ENCODE assay signal across 14 cellular contexts in genomic region chr1:94298861-94299260, GRCh38.
DNase-seq lines count a peak whose midpoint lies in the region; ATAC-seq, FAIRE-seq and TF ChIP-seq lines count a peak whose summit lies in the region.
"Had no signal": no experiment of that assay in that cellular context is flagged by ENCODE, and none has a peak within 500 bp of the region (broad histone marks: within the 10 kb centered on the region; RNA-seq: fewer than 3 reads in every experiment).

No MANE protein-coding gene starts in this region.

- no peak overlapping the region for H3K4me2 ChIP-seq in hepatocyte

- H3K27me3 ChIP-seq in neutrophil, result no peaks in the 10 kb centered on the region
- no peaks in the 10 kb centered on the region for H3K27me3 ChIP-seq in hepatocyte

- no peak overlapping the region for H2AFZ ChIP-seq in hepatocyte

- H3K4me3 ChIP-seq in fibroblast of pulmonary artery (replicated peaks; ENCODE audit: low read depth, low read length), result no peak overlapping the region
- peak overlapping the region; percentile 6 to 10 for H3K4me3 ChIP-seq in neutrophil (ENCODE audit: low read depth in 1 of 2, low read length in 1 of 2)
- no peak overlapping the region for H3K4me3 ChIP-seq in kidney (ENCODE audit: low read length in 2 of 2)
- no peak overlapping the region for H3K4me3 ChIP-seq in hepatocyte
- H3K4me3 ChIP-seq: A549 had no signal

- 30% methylated on average over 2 of the region's 2 CpGs for WGBS in hepatocyte (ENCODE audit: low lambda C conversion rate, missing lambda C conversion rate)

- peaks cover 72% of the 10 kb centered on the region in 2 experiments for H3K4me1 ChIP-seq in neutrophil (ENCODE audit: control insufficient read depth in 1 of 2, insufficient read depth in 1 of 2, low read depth in 1 of 2, low read length in 1 of 2)
- peaks cover 23 to 26% of the 10 kb centered on the region in 2 donors for H3K4me1 ChIP-seq in kidney (ENCODE audit: control insufficient read depth in 1 of 2, insufficient read depth in 1 of 2, low read depth in 1 of 2, low read length in 2 of 2)
- peaks cover 19% of the 10 kb centered on the region for H3K4me1 ChIP-seq in hepatocyte (ENCODE audit: insufficient read depth)

- intact Hi-C loops in Right ventricle myocardium inferior (cut with DNase I) (no loop called here), cardiac septum (cut with DNase I) (loop anchor here (1.0 kb wide), 1 partner anchor 52 kb away; no protein-coding TSS in a partner anchor), kidney (cut with DNase I) (no loop called here)

- H3K9me3 ChIP-seq in neutrophil (no peaks in the 10 kb centered on the region), kidney (ENCODE audit: control insufficient read depth in 1 of 2, low read length in 2 of 2) (no peaks in the 10 kb centered on the region), hepatocyte (ENCODE audit: low read depth) (no peaks in the 10 kb centered on the region)
- H3K9me3 ChIP-seq: A549 had no signal

- no peaks in the 10 kb centered on the region for H4K20me1 ChIP-seq in hepatocyte (ENCODE audit: insufficient read depth, poor library complexity, severe bottlenecking)

- TF ChIP-seq CTCF in fibroblast of pulmonary artery (IDR thresholded peaks at IDR 0.05; ENCODE audit: low read length, missing control alignments), result no peak
- no peak for TF ChIP-seq CTCF in neutrophil (IDR thresholded peaks at IDR 0.05)
- no peak for TF ChIP-seq CTCF in kidney (IDR thresholded peaks at IDR 0.05; ENCODE audit: borderline replicate concordance, extremely low read depth, insufficient read depth)
- no peak for TF ChIP-seq CTCF in hepatocyte (IDR thresholded peaks at IDR 0.05; ENCODE audit: poor library complexity)

- peak; percentile 70 for ATAC-seq in Right ventricle myocardium inferior
- ATAC-seq: A549 had no signal

- H3K36me3 ChIP-seq in neutrophil (no peaks in the 10 kb centered on the region), kidney (ENCODE audit: control insufficient read depth in 1 of 2, insufficient read depth in 2 of 2, low read length in 2 of 2) (no peaks in the 10 kb centered on the region), hepatocyte (replicated peaks; ENCODE audit: insufficient read depth, low read depth) (no peaks in the 10 kb centered on the region)

- no peak overlapping the region for H3K9ac ChIP-seq in kidney (ENCODE audit: low read length in 2 of 2)

- H3K9me2 ChIP-seq in hepatocyte (replicated peaks; ENCODE audit: insufficient read depth), result no peaks in the 10 kb centered on the region

- no peaks in the 10 kb centered on the region for H3K79me2 ChIP-seq in hepatocyte

- DNase-seq in Right ventricle myocardium inferior (ENCODE audit: missing footprints) (no peak), cardiac septum (ENCODE audit: low spot score) (no peak), fibroblast of pulmonary artery (ENCODE audit: low read depth) (peak; percentile 77), kidney (no peak), hepatocyte (ENCODE audit: low spot score) (no peak)
- no peak for DNase-seq in activated T-cell treated with anti-CD3 and anti-CD28 coated beads, Interleukin-2, amount 50 U/mL, for 48 hours
- DNase-seq in stimulated activated CD4-positive, alpha-beta T cell treated with anti-CD3 and anti-CD28 coated beads, Interleukin-2, amount 100 ng/mL, for 24 hours, result no peak
- DNase-seq: cerebellar nuclear complex, DMS53, NCI-H146, NCI-H82 had no signal

- FAIRE-seq in kidney (lab: Jason Lieb, UNC), result no peak
- FAIRE-seq: A549, GM12892 had no signal

- peak overlapping the region; percentile 69 for H3K27ac ChIP-seq in neutrophil
- peak overlapping the region in 1 of 2 donors; percentile 83 for H3K27ac ChIP-seq in kidney (ENCODE audit: low read depth in 2 of 2, low read length in 2 of 2)
- no peak overlapping the region for H3K27ac ChIP-seq in hepatocyte

Comparison
In these comparisons a context has a peak if more than half of its experiments do, and no peak if none do; other contexts are left out.
1. H3K4me3 ChIP-seq: peak in neutrophil (2 of 2); none in fibroblast of pulmonary artery (single experiment), kidney (0 of 2) and hepatocyte (single experiment).